ENCODE assay signal across 1 cellular context in the genomic region with DNA sequence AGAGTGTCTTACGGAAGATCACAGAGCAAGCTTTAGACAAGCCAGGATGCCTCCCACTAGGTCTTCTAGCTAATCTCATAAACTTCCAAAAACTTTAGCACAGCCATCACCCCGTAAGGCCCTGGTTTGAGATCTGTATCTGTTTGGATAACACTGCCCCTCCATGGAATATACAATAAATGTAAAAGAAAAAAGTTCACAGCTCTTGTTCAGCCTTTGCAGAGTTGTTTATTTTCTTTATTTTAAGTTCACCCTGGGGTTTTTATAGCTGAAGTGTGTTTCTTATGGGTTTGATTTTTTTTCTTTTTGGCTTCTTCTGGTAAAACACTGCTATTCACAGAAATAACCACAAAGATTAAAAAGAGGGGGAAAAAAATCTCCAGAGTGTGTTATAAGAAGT.
A peak's percentile ranks its signal among the peaks of the same experiment; 100 is the strongest.
TF ChIP-seq lines count a peak whose summit lies in the region.

No MANE protein-coding gene starts in this region.

TF ChIP-seq in K562, 482 proteins besides CTCF, POLR2A, EP300 and RAD21 (continued from another document):
- TF ChIP-seq, protein P1, sequence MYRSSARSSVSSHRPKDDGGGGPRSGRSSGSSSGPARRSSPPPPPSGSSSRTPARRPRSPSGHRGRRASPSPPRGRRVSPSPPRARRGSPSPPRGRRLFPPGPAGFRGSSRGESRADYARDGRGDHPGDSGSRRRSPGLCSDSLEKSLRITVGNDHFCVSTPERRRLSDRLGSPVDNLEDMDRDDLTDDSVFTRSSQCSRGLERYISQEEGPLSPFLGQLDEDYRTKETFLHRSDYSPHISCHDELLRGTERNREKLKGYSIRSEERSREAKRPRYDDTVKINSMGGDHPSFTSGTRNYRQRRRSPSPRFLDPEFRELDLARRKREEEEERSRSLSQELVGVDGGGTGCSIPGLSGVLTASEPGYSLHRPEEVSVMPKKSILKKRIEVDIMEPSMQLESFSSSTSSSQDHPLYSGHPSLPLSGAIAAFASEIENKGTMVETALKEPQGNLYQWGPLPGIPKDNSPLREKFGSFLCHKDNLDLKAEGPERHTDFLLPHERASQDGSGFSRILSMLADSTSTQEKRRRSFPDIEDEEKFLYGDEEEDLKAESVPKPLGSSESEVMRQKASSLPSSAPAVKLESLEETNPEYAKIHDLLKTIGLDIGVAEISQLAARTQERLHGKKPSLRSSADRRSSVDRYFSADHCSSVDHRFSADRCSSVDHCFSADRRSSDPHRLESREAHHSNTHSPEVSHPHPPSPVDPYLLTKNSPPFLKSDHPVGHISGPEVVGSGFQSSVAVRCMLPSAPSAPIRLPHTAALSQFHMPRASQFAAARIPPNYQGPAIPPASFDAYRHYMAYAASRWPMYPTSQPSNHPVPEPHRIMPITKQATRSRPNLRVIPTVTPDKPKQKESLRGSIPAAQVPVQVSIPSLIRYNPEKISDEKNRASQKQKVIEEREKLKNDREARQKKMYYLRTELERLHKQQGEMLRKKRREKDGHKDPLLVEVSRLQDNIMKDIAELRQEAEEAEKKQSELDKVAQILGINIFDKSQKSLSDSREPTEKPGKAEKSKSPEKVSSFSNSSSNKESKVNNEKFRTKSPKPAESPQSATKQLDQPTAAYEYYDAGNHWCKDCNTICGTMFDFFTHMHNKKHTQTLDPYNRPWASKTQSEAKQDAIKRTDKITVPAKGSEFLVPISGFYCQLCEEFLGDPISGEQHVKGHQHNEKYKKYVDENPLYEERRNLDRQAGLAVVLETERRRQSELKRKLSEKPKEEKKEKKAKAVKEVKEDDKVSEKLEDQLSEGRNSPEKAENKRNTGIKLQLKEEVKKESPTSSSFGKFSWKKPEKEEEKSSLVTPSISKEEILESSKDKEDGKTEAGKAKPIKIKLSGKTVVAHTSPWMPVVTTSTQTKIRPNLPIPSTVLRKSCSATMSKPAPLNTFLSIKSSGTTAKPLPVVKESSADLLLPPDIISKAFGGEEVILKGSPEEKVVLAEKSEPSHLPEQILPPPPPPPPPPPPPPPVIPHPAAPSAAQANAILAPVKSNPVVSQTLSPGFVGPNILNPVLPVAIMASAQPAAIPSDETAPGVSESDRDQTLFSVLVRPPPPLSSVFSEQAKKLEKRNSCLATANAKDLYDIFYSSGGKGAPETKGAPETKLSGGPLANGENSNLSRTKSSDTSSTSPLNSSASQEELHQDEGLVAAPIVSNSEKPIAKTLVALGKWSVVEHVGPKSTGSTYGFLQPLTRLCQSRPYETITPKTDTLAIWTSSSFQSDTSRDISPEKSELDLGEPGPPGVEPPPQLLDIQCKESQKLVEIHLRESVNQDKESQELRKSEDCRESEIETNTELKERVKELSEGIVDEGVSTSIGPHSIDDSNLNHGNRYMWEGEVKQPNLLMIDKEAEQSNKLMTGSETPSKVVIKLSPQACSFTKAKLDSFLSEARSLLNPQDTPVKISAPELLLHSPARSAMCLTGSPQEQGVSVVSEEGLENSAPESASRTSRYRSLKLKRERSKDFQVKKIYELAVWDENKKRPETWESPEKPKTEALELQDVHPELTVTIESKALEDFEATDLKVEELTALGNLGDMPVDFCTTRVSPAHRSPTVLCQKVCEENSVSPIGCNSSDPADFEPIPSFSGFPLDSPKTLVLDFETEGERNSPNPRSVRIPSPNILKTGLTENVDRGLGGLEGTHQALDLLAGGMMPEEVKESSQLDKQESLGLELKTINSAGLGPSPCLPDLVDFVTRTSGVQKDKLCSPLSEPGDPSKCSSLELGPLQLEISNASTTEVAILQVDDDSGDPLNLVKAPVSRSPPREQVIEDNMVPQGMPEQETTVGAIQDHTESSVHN (IDR thresholded peaks at IDR 0.05; ENCODE audit: borderline replicate concordance in 1 of 2, low read depth in 1 of 2): no peak
- TF ChIP-seq ZNF354B (CRISPR knock-in tag; IDR thresholded peaks at IDR 0.05) (peak; percentile 28; the same call in 1 of the 2 replicates), HDAC6 (IDR thresholded peaks at IDR 0.05; ENCODE audit: low read depth, low read length) (no peak), E2F3 (CRISPR knock-in tag; IDR thresholded peaks at IDR 0.05) (no peak), TCF7L2 (IDR thresholded peaks at IDR 0.05; ENCODE audit: low read depth, low read length) (no peak), ZNF232 (CRISPR knock-in tag; IDR thresholded peaks at IDR 0.05) (no peak), ZBED1 (IDR thresholded peaks at IDR 0.05) (no peak), ZNF217 (CRISPR knock-in tag; IDR thresholded peaks at IDR 0.05) (no peak), ZNF146 (CRISPR knock-in tag; IDR thresholded peaks at IDR 0.05; ENCODE audit: unreplicated experiment) (no peak), L3MBTL2 (IDR thresholded peaks at IDR 0.05) (no peak)
- TF ChIP-seq, protein P2, sequence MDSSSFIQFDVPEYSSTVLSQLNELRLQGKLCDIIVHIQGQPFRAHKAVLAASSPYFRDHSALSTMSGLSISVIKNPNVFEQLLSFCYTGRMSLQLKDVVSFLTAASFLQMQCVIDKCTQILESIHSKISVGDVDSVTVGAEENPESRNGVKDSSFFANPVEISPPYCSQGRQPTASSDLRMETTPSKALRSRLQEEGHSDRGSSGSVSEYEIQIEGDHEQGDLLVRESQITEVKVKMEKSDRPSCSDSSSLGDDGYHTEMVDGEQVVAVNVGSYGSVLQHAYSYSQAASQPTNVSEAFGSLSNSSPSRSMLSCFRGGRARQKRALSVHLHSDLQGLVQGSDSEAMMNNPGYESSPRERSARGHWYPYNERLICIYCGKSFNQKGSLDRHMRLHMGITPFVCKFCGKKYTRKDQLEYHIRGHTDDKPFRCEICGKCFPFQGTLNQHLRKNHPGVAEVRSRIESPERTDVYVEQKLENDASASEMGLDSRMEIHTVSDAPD (CRISPR knock-in tag; IDR thresholded peaks at IDR 0.05): no peak
- TF ChIP-seq, protein P3, sequence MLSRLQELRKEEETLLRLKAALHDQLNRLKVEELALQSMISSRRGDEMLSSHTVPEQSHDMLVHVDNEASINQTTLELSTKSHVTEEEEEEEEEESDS (CRISPR knock-in tag; IDR thresholded peaks at IDR 0.05): no peak
